ENCODE assay signal across 1 cellular context in genomic region chr22:19086417-19086816, GRCh38.
TF ChIP-seq lines count a peak whose summit lies in the region.

No MANE protein-coding gene starts in this region.

TF ChIP-seq in HepG2, 621 proteins besides CTCF, POLR2A, EP300 and RAD21:
- no peak for TF ChIP-seq ZNF343 (CRISPR knock-in tag; IDR thresholded peaks at IDR 0.05)
- no peak for TF ChIP-seq HMG20B (CRISPR knock-in tag; conservative IDR thresholded peaks at IDR 0.05)
- TF ChIP-seq ETV5 (CRISPR knock-in tag; IDR thresholded peaks at IDR 0.05; ENCODE audit: borderline replicate concordance), result no peak
- no peak for TF ChIP-seq LRRFIP1 (CRISPR knock-in tag; conservative IDR thresholded peaks at IDR 0.05)
- TF ChIP-seq ZNF280D (CRISPR knock-in tag; IDR thresholded peaks at IDR 0.05), result no peak
- no peak for TF ChIP-seq ZBTB3 (CRISPR knock-in tag; IDR thresholded peaks at IDR 0.05; ENCODE audit: borderline replicate concordance, low read depth)
- TF ChIP-seq ZNF326 (CRISPR knock-in tag; IDR thresholded peaks at IDR 0.05; ENCODE audit: borderline replicate concordance), result no peak
- TF ChIP-seq FUBP1 (CRISPR knock-in tag; IDR thresholded peaks at IDR 0.05; ENCODE audit: borderline replicate concordance), result no peak
- no peak for TF ChIP-seq SP2 (CRISPR knock-in tag; IDR thresholded peaks at IDR 0.05)
- TF ChIP-seq AFF4 (CRISPR knock-in tag; IDR thresholded peaks at IDR 0.05), result no peak
- no peak for TF ChIP-seq BRD4 (CRISPR knock-in tag; IDR thresholded peaks at IDR 0.05)
- no peak for TF ChIP-seq ZMAT3 (CRISPR knock-in tag; conservative IDR thresholded peaks at IDR 0.05)
- TF ChIP-seq ATM (IDR thresholded peaks at IDR 0.05; ENCODE audit: borderline replicate concordance), result no peak
- TF ChIP-seq ZNF513 (CRISPR knock-in tag; conservative IDR thresholded peaks at IDR 0.05), result no peak
- no peak for TF ChIP-seq KDM5B (CRISPR knock-in tag; IDR thresholded peaks at IDR 0.05; ENCODE audit: borderline replicate concordance)
- TF ChIP-seq ZNF615 (CRISPR knock-in tag; IDR thresholded peaks at IDR 0.05; ENCODE audit: borderline replicate concordance), result no peak
- TF ChIP-seq GLMP (CRISPR knock-in tag; IDR thresholded peaks at IDR 0.05; ENCODE audit: borderline replicate concordance), result no peak
- TF ChIP-seq MTERF4 (CRISPR knock-in tag; IDR thresholded peaks at IDR 0.05), result no peak
TF ChIP-seq in HepG2: peak in this region for 0.
